ENCODE assay signal across 1 cellular context in genomic region chr10:132640326-132641125, GRCh38.
TF ChIP-seq lines count a peak whose summit lies in the region.

No MANE protein-coding gene starts in this region.

TF ChIP-seq in HepG2, 621 proteins besides CTCF, POLR2A, EP300 and RAD21 (continued from another document):
- no peak for TF ChIP-seq ZNF414 (CRISPR knock-in tag; IDR thresholded peaks at IDR 0.05)
- TF ChIP-seq ZNF776 (CRISPR knock-in tag; IDR thresholded peaks at IDR 0.05), result no peak
- no peak for TF ChIP-seq REPIN1 (CRISPR knock-in tag; IDR thresholded peaks at IDR 0.05; ENCODE audit: borderline replicate concordance, low read depth)
- TF ChIP-seq KMT2B (CRISPR knock-in tag; IDR thresholded peaks at IDR 0.05), result no peak
TF ChIP-seq in HepG2: peak in this region for 0.
